In the genomic region with DNA sequence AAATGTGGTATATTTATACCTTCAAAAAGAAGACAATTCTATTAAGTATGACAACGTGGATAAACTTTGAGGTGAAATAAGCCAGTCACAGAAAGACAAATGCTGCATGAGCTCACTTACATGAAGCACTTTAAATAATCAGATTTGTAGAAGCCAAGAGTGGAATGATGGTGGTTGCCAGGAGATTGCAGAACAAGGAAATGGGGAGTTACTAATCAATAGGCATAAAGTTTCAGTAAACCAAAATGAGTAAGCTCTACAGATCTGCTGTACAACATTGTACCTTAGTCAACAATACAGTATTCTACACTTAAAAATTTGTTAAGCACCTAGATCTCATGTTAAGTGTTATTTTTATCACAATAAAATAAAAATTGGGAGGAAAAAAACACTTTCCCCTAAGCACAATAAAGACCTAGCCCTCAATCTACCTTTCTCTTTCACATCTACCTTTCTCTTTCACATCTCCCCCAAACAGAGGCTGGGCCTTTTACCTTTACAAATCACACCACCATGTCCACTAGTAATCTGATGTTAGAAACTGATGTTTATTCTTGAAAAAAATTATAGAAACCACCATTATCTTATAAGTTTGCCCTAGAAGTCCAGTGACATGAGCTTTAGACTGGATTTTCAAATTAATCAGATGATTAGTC, we compare ENCODE assay signal across 16 cellular contexts.
DNase-seq lines count a peak whose midpoint lies in the region; ATAC-seq and TF ChIP-seq lines count a peak whose summit lies in the region.
"Had no signal": no experiment of that assay in that cellular context is flagged by ENCODE, and none has a peak within 500 bp of the region (broad histone marks: within the 10 kb centered on the region; RNA-seq: fewer than 3 reads in every experiment).

No MANE protein-coding gene starts in this region.

- ATAC-seq in GM18870 (IDR thresholded peaks at IDR 0.05; ENCODE audit: unreplicated experiment) (peak; percentile 62), HG02981 (IDR thresholded peaks at IDR 0.05; ENCODE audit: unreplicated experiment) (peak; percentile 53), HG02763 (IDR thresholded peaks at IDR 0.05; ENCODE audit: unreplicated experiment) (no peak)
- ATAC-seq: CD8-positive, alpha-beta T cell; GM23338; SK-N-SH treated with all-trans-retinoic acid at 6 μM for 48 hours had no signal

- in situ Hi-C loops in astrocyte of the spinal cord (cut with HindIII; ENCODE audit: low sequenced_read_pairs): no loop called here

- no peak for TF ChIP-seq CTCF in astrocyte of the spinal cord (IDR thresholded peaks at IDR 0.05; ENCODE audit: low read depth, low read length)

- no peak overlapping the region for H3K4me3 ChIP-seq in astrocyte of the spinal cord (ENCODE audit: low read depth, low read length)
- H3K4me3 ChIP-seq: GM23338 had no signal

- peak; percentile 15 for DNase-seq in astrocyte of the spinal cord (ENCODE audit: low read depth, low spot score)
- DNase-seq in renal cortical epithelial cell (ENCODE audit: low read depth): peak; percentile 11
- DNase-seq in NCI-H510A (lab: John Stamatoyannopoulos, UW): no peak
- DNase-seq in midbrain (lab: John Stamatoyannopoulos, UW): no peak
- no peak for DNase-seq in UCSD-AML1 (lab: John Stamatoyannopoulos, UW; ENCODE audit: unreplicated experiment)
- DNase-seq: BE2C; CD8-positive, alpha-beta T cell; NCI-H1436; NCI-H2029 treated with DMSO at 0.1 percent for 48 hours; NCI-H510A treated with DMSO at 0.1 percent for 48 hours; SHP77 had no signal

Comparison
In these comparisons a context has a peak if more than half of its experiments do, and no peak if none do; other contexts are left out.
1. DNase-seq: peak in astrocyte of the spinal cord (single experiment) and renal cortical epithelial cell (single experiment); none in NCI-H510A (single experiment), midbrain (single experiment) and UCSD-AML1 (single experiment).